In the genomic region with DNA sequence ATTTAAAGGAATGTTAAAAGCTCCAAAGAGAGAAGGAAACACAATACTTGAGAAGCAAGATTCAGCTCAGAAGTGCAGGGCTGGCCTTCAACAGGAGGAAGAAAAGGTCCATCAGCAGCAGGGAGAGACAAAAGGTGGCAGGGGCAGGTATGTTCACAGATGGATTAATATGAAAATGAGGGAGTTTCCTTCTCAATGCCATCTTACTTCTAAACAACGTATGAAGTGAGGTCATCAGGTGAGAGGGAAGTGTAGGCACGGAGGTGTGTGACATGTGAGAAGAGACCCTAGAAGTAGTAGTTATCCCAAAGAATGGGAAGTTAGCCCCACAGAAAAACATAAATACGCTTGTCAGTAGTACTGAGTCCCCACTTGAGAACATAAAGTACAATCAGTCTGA, we compare ENCODE assay signal across 20 cellular contexts.
DNase-seq lines count a peak whose midpoint lies in the region; ATAC-seq and TF ChIP-seq lines count a peak whose summit lies in the region.
"Had no signal": no experiment of that assay in that cellular context is flagged by ENCODE, and none has a peak within 500 bp of the region (broad histone marks: within the 10 kb centered on the region; RNA-seq: fewer than 3 reads in every experiment).

No MANE protein-coding gene starts in this region.

- H3K14ac ChIP-seq in IMR-90 (replicated peaks; ENCODE audit: low read depth, low read length): no peak overlapping the region

- H4K91ac ChIP-seq in IMR-90 (ENCODE audit: insufficient read depth, low read depth, low read length): no peak overlapping the region

- in situ Hi-C loops in IMR-90 (cut with MboI; ENCODE audit: low sequenced_read_pairs): no loop called here

- H4K5ac ChIP-seq in IMR-90 (ENCODE audit: low read depth, low read length): no peak overlapping the region

- no peak overlapping the region for H2AK5ac ChIP-seq in IMR-90 (ENCODE audit: low read depth, low read length)

- peaks cover 39% of the 10 kb centered on the region for H3K4me1 Mint-ChIP-seq in nephron progenitor cell
- H3K4me1 Mint-ChIP-seq: CD14-positive monocyte had no signal

- TF ChIP-seq POLR2A in IMR-90 (IDR thresholded peaks at IDR 0.05; ENCODE audit: low read depth, low read length) (no peak), suprapubic skin (IDR thresholded peaks at IDR 0.05) (no peak)

- H3K36me3 ChIP-seq in IMR-90 (ENCODE audit: control insufficient read depth, insufficient read depth, low read length) (no peaks in the 10 kb centered on the region), upper lobe of right lung (no peaks in the 10 kb centered on the region), suprapubic skin (no peaks in the 10 kb centered on the region)
- H3K36me3 ChIP-seq: BE2C, BLaER1 had no signal

- TF ChIP-seq RAD21 in IMR-90 (IDR thresholded peaks at IDR 0.05; ENCODE audit: low read length): no peak

- CTCF ChIA-PET in IMR-90 (lab: Yijun Ruan, JAX): no interaction called here

- peak; percentile 54 for DNase-seq in NCI-H510A treated with DMSO at 0.1 percent for 48 hours (lab: John Stamatoyannopoulos, UW)
- no peak for DNase-seq in NCI-H510A (lab: John Stamatoyannopoulos, UW)
- DNase-seq in IMR-90: no peak
- DNase-seq in nephron progenitor cell: no peak
- no peak for DNase-seq in upper lobe of right lung
- DNase-seq in suprapubic skin (ENCODE audit: low spot score in 2 of 2): no peak
- DNase-seq: 8988T; ACHN; BE2C; C1 segment of cervical spinal cord; CD4-positive, alpha-beta memory T cell; CD4-positive, CD25-positive, alpha-beta regulatory T cell; CD8-positive, alpha-beta memory T cell; COR-L47; DMS79 treated with DMSO at 0.1 percent for 48 hours; GF-D8 had no signal

- no peak overlapping the region for H2AFZ ChIP-seq in IMR-90 (replicated peaks; ENCODE audit: low read length, poor library complexity)

- no peak overlapping the region for H3K27ac Mint-ChIP-seq in nephron progenitor cell
- H3K27ac Mint-ChIP-seq: CD4-positive, alpha-beta memory T cell; CD8-positive, alpha-beta memory T cell had no signal

- H3K79me1 ChIP-seq in IMR-90 (ENCODE audit: low read depth in 1 of 2, low read length in 2 of 2): no peaks in the 10 kb centered on the region

- no TSS peak for BruUV-seq in IMR-90 (replicated peaks; lab: Mats Ljungman, UMichigan)

- ATAC-seq in IMR-90 (ENCODE audit: low read depth) (no peak), esophagus mucosa (peak; percentile 56), upper lobe of right lung (no peak), HG03521 (IDR thresholded peaks at IDR 0.05; ENCODE audit: unreplicated experiment) (no peak)

- no peak overlapping the region for H2BK15ac ChIP-seq in IMR-90 (ENCODE audit: low read depth, low read length)

- no CpG with 5 or more reads among the region's 3 CpGs for WGBS in IMR-90 (ENCODE audit: extremely low coverage in 2 of 2, insufficient read length in 1 of 2), 2 experiments
- 89% methylated on average over 3 of the region's 3 CpGs for WGBS in suprapubic skin

- no peak overlapping the region for H3K4ac ChIP-seq in IMR-90 (ENCODE audit: low read depth, low read length)

- H3K9me3 ChIP-seq in IMR-90 (ENCODE audit: control insufficient read depth, insufficient read depth, low read length): no peaks in the 10 kb centered on the region
- H3K9me3 ChIP-seq in upper lobe of right lung: no peaks in the 10 kb centered on the region
- H3K9me3 ChIP-seq in suprapubic skin: no peaks in the 10 kb centered on the region
- H3K9me3 ChIP-seq: BE2C, BLaER1 had no signal

- H3K9ac ChIP-seq in IMR-90 (ENCODE audit: low read depth, low read length): no peak overlapping the region
- H3K9ac ChIP-seq: BLaER1 had no signal

- H3K23ac ChIP-seq in IMR-90 (ENCODE audit: low read depth, low read length): no peak overlapping the region

- no peaks in the 10 kb centered on the region for H3K36me3 Mint-ChIP-seq in nephron progenitor cell (ENCODE audit: low read depth)
- H3K36me3 Mint-ChIP-seq: CD14-positive monocyte; CD4-positive, alpha-beta memory T cell; CD4-positive, CD25-positive, alpha-beta regulatory T cell; CD8-positive, alpha-beta memory T cell had no signal

- no peak for TF ChIP-seq EP300 in suprapubic skin (IDR thresholded peaks at IDR 0.05)

- intact Hi-C loops in IMR-90 (cut with micrococcal nuclease): no loop called here
- intact Hi-C loops in upper lobe of right lung (cut with DNase I): no loop called here

- H2BK120ac ChIP-seq in IMR-90 (ENCODE audit: low read depth, low read length): no peak overlapping the region

- H3K4me3 Mint-ChIP-seq in nephron progenitor cell: peak overlapping the region; percentile 12
- H3K4me3 Mint-ChIP-seq: CD14-positive monocyte; CD4-positive, CD25-positive, alpha-beta regulatory T cell; CD8-positive, alpha-beta memory T cell had no signal

- no peak overlapping the region for H3K18ac ChIP-seq in IMR-90 (ENCODE audit: low read depth, low read length)

- H3K27me3 Mint-ChIP-seq in nephron progenitor cell (ENCODE audit: low read depth, poor library complexity): no peaks in the 10 kb centered on the region
- H3K27me3 Mint-ChIP-seq: CD4-positive, CD25-positive, alpha-beta regulatory T cell had no signal

- no peak overlapping the region for H3K4me2 ChIP-seq in IMR-90 (ENCODE audit: low read depth, low read length)

- H3K9me1 ChIP-seq in IMR-90 (ENCODE audit: insufficient read depth, low read length): peaks cover 3% of the 10 kb centered on the region; the same call in 1 of the 2 replicates

- 0 out of 2 replicates have a peak overlapping the region, but pooled peaks have one; percentile 6 for H3K56ac ChIP-seq in IMR-90 (ENCODE audit: extremely low read depth, insufficient read depth, low read length)

- H3K4me3 ChIP-seq in IMR-90 (ENCODE audit: insufficient read depth, low read depth, low read length) (no peak overlapping the region), upper lobe of right lung (no peak overlapping the region), suprapubic skin (no peak overlapping the region)
- H3K4me3 ChIP-seq: BLaER1 had no signal

- H3K27ac ChIP-seq in IMR-90 (ENCODE audit: insufficient read depth, low read length) (no peak overlapping the region), upper lobe of right lung (no peak overlapping the region), suprapubic skin (no peak overlapping the region)
- H3K27ac ChIP-seq: BLaER1 had no signal

- TF ChIP-seq CTCF in IMR-90 (conservative IDR thresholded peaks at IDR 0.05; ENCODE audit: low read depth, low read length) (no peak), nephron progenitor cell (IDR thresholded peaks at IDR 0.05) (no peak), upper lobe of right lung (IDR thresholded peaks at IDR 0.05) (no peak), suprapubic skin (IDR thresholded peaks at IDR 0.05) (no peak)

- H3K27me3 ChIP-seq in IMR-90 (ENCODE audit: control insufficient read depth, insufficient read depth, low read length) (no peaks in the 10 kb centered on the region), upper lobe of right lung (no peaks in the 10 kb centered on the region), suprapubic skin (no peaks in the 10 kb centered on the region)
- H3K27me3 ChIP-seq: BE2C, BLaER1 had no signal

- no peaks in the 10 kb centered on the region for H3K9me3 Mint-ChIP-seq in nephron progenitor cell
- H3K9me3 Mint-ChIP-seq: CD4-positive, alpha-beta memory T cell; CD8-positive, alpha-beta memory T cell had no signal

- no peak overlapping the region for H2BK20ac ChIP-seq in IMR-90 (ENCODE audit: low read depth, low read length)

- POLR2A ChIA-PET in IMR-90 (lab: Charles Lee; ENCODE audit: unreplicated experiment): no interaction called here

- H4K8ac ChIP-seq in IMR-90 (ENCODE audit: low read depth in 2 of 2, low read length in 2 of 2): no peak overlapping the region

- no peak overlapping the region for H2BK5ac ChIP-seq in IMR-90 (ENCODE audit: low read depth, low read length, poor library complexity, severe bottlenecking)

- H3K4me1 ChIP-seq in IMR-90 (ENCODE audit: control insufficient read depth, insufficient read depth, low read length) (no peaks in the 10 kb centered on the region), upper lobe of right lung (no peaks in the 10 kb centered on the region), suprapubic skin (no peaks in the 10 kb centered on the region)

- no peaks in the 10 kb centered on the region for H4K20me1 ChIP-seq in IMR-90 (ENCODE audit: insufficient read depth, low read length)
- H4K20me1 ChIP-seq: BLaER1 had no signal

- dilution Hi-C loops in IMR-90 (cut with HindIII; ENCODE audit: low sequenced_read_pairs, unreplicated experiment): no loop called here

- no peak overlapping the region for H2AK9ac ChIP-seq in IMR-90 (replicated peaks; ENCODE audit: low read depth, low read length, poor library complexity)

TF ChIP-seq in IMR-90, 13 proteins besides CTCF, POLR2A, EP300 and RAD21 (continues in another document):
- no peak for TF ChIP-seq CEBPB (IDR thresholded peaks at IDR 0.05; ENCODE audit: low read depth, low read length)
- no peak for TF ChIP-seq FOS (IDR thresholded peaks at IDR 0.05; ENCODE audit: low read depth, low read length)
- no peak for TF ChIP-seq MXI1 (IDR thresholded peaks at IDR 0.05; ENCODE audit: borderline replicate concordance, low read depth, low read length)
- no peak for TF ChIP-seq MAFK (IDR thresholded peaks at IDR 0.05; ENCODE audit: low read depth, low read length)
- TF ChIP-seq BHLHE40 (IDR thresholded peaks at IDR 0.05; ENCODE audit: low read depth, low read length): no peak
- TF ChIP-seq, protein P1, sequence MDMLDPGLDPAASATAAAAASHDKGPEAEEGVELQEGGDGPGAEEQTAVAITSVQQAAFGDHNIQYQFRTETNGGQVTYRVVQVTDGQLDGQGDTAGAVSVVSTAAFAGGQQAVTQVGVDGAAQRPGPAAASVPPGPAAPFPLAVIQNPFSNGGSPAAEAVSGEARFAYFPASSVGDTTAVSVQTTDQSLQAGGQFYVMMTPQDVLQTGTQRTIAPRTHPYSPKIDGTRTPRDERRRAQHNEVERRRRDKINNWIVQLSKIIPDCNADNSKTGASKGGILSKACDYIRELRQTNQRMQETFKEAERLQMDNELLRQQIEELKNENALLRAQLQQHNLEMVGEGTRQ (IDR thresholded peaks at IDR 0.05; ENCODE audit: low read depth, low read length): no peak
- TF ChIP-seq SMC3 (IDR thresholded peaks at IDR 0.05; ENCODE audit: low read depth, low read length): no peak
- no peak for TF ChIP-seq RFX5 (IDR thresholded peaks at IDR 0.05; ENCODE audit: low read depth, low read length)
- TF ChIP-seq, protein P2, sequence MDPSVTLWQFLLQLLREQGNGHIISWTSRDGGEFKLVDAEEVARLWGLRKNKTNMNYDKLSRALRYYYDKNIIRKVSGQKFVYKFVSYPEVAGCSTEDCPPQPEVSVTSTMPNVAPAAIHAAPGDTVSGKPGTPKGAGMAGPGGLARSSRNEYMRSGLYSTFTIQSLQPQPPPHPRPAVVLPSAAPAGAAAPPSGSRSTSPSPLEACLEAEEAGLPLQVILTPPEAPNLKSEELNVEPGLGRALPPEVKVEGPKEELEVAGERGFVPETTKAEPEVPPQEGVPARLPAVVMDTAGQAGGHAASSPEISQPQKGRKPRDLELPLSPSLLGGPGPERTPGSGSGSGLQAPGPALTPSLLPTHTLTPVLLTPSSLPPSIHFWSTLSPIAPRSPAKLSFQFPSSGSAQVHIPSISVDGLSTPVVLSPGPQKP (IDR thresholded peaks at IDR 0.05; ENCODE audit: borderline replicate concordance, low read depth, low read length): no peak
- no peak for TF ChIP-seq MAZ (IDR thresholded peaks at IDR 0.05; ENCODE audit: borderline replicate concordance, low read depth, low read length)
- no peak for TF ChIP-seq NFE2L2 (IDR thresholded peaks at IDR 0.05; ENCODE audit: low read depth, low read length)
